Comparison of ENCODE assay signal across 18 cellular contexts in the genomic region with DNA sequence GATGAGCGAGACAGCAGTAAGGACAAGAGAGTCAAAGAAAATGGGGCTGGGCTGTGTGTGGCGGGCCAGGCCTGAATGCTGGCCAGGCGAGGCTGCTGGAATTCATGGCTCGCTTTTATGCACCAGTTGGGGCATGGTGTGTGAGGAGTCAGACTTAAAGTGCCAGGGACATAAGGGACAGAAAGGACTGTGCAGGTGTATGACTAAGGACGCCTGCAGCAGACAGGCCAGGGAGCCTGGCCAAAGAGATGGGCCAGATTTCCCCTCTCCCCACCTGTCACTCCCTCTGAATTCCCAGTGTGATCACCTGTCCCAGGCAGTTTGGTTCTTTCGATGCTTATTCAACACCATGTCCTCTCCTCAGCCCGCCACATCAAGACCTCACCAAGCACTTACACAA. TPM values are rescaled to one million over a fixed set of nuclear protein-coding genes. Genes with fewer than 3 reads are reported as not detected.
A peak's percentile ranks its signal among the peaks of the same experiment; 100 is the strongest.
DNase-seq lines count a peak whose midpoint lies in the region; TF ChIP-seq lines count a peak whose summit lies in the region.
"Had no signal": no experiment of that assay in that cellular context is flagged by ENCODE, and none has a peak within 500 bp of the region (broad histone marks: within the 10 kb centered on the region; RNA-seq: fewer than 3 reads in every experiment).

No MANE protein-coding gene starts in this region.

- no peak overlapping the region for H3K27ac ChIP-seq in endodermal cell (ENCODE audit: low read depth, low read length)
- H3K27ac ChIP-seq: BLaER1 had no signal

- 82 to 92% methylated on average over 6 to 7 of the region's 7 CpGs for WGBS in endodermal cell (ENCODE audit: insufficient coverage in 1 of 2, insufficient read length in 1 of 2), 2 experiments

- H3K9ac ChIP-seq in endodermal cell (ENCODE audit: extremely low read depth, low read length, poor library complexity, severe bottlenecking): no peak overlapping the region
- H3K9ac ChIP-seq: BLaER1 had no signal

- H3K9me3 ChIP-seq in endodermal cell (ENCODE audit: control insufficient read depth, low read length): no peaks in the 10 kb centered on the region
- H3K9me3 ChIP-seq: HAP-1 had no signal

- peaks cover 25% of the 10 kb centered on the region for H3K27me3 Mint-ChIP-seq in endodermal cell (ENCODE audit: insufficient read depth)

- DNase-seq in G401 (ENCODE audit: low spot score) (peak; percentile 99), endodermal cell (peak; percentile 20), ureter (ENCODE audit: low spot score) (peak; percentile 23), amygdala (lab: John Stamatoyannopoulos, UW) (no peak)
- DNase-seq in activated CD8-positive, alpha-beta memory T cell treated with anti-CD3 and anti-CD28 coated beads, Interleukin-2, amount 50 U/mL, for 48 hours: peak; percentile 23
- no peak for DNase-seq in activated effector memory CD4-positive, alpha-beta T cell treated with anti-CD3 and anti-CD28 coated beads, Interleukin-2, amount 50 U/mL, for 16 hours
- no peak for DNase-seq in stimulated activated CD4-positive, alpha-beta T cell treated with anti-CD3 and anti-CD28 coated beads, Interleukin-12 subunit alpha, Interleukin-12 subunit beta, amount 100 ng/mL, for 4 hours
- DNase-seq: 8988T; CD4-positive, alpha-beta memory T cell; DMS153; DMS79 treated with DMSO at 0.1 percent for 48 hours had no signal

- H3K36me3 ChIP-seq in endodermal cell (ENCODE audit: control insufficient read depth, insufficient read depth, low read length): no peaks in the 10 kb centered on the region
- H3K36me3 ChIP-seq: BLaER1, HAP-1 had no signal

- H3K27ac Mint-ChIP-seq in endodermal cell: no peak overlapping the region
- H3K27ac Mint-ChIP-seq: CD14-positive monocyte had no signal

- peaks cover 18% of the 10 kb centered on the region for H3K27me3 ChIP-seq in endodermal cell (ENCODE audit: control insufficient read depth, insufficient read depth, low read length, poor library complexity, severe bottlenecking)
- H3K27me3 ChIP-seq: BLaER1 had no signal

- H3K36me3 Mint-ChIP-seq in endodermal cell (ENCODE audit: low read depth): no peaks in the 10 kb centered on the region
- H3K36me3 Mint-ChIP-seq: CD14-positive monocyte; CD4-positive, alpha-beta memory T cell had no signal

- H3K4me3 Mint-ChIP-seq in endodermal cell: no peak overlapping the region
- H3K4me3 Mint-ChIP-seq: CD4-positive, alpha-beta memory T cell had no signal

- H3K4me1 ChIP-seq in endodermal cell (ENCODE audit: control insufficient read depth, insufficient read depth, low read length): peaks cover 2% of the 10 kb centered on the region
- H3K4me1 ChIP-seq: BLaER1, HAP-1 had no signal

- no peak overlapping the region for H3K4me3 ChIP-seq in endodermal cell (ENCODE audit: low read length)
- H3K4me3 ChIP-seq: BLaER1, GM12878, HAP-1 had no signal

- H3K4me1 Mint-ChIP-seq in endodermal cell: no peaks in the 10 kb centered on the region
- H3K4me1 Mint-ChIP-seq: CD14-positive monocyte had no signal

- H3K9me3 Mint-ChIP-seq in endodermal cell: no peaks in the 10 kb centered on the region

- TF ChIP-seq CTCF in endodermal cell (conservative IDR thresholded peaks at IDR 0.05): no peak

- in situ Hi-C loops in G401 (cut with HindIII; ENCODE audit: low sequenced_read_pairs): no loop called here

RNA-seq across cellular contexts. Expression of a gene that starts 16.9 kb away (rescaled TPM):
- 64.5 and 72.1 TPM in 2 replicates for total RNA-seq in G401 (2014; rRNA removed; shearing (Covaris generic))
- 10 to 100 TPM; 43.0 to 47.6 TPM for total RNA-seq in endodermal cell
- 29.8 TPM for polyA plus RNA-seq in endodermal cell (2013, experiment 1 of 2)
- 31.3 TPM for polyA plus RNA-seq in endodermal cell (2013, experiment 2 of 2)
- total RNA-seq in ureter: 37.6 TPM

RNA-seq across cellular contexts. Expression of a gene that starts 53.0 kb away (rescaled TPM):
- total RNA-seq in G401 (2014; rRNA removed; shearing (Covaris generic)): 3.1 and 4.5 TPM in 2 replicates
- total RNA-seq in endodermal cell (1 to 10 TPM; 4.4 to 4.6 TPM), ureter (0.26 TPM)
- 1.7 TPM for polyA plus RNA-seq in endodermal cell (2013, experiment 1 of 2)
- polyA plus RNA-seq in endodermal cell (2013, experiment 2 of 2): 1.2 TPM
- total RNA-seq: A673, HT-29 had no signal
- polyA plus RNA-seq: AG04450 had no signal

Comparison
In these comparisons a context has a peak if more than half of its experiments do, and no peak if none do; other contexts are left out.
1. DNase-seq: peak in G401 (single experiment), activated CD8-positive, alpha-beta memory T cell treated with anti-CD3 and anti-CD28 coated beads, Interleukin-2, amount 50 U/mL, for 48 hours (single experiment), endodermal cell (single experiment) and ureter (single experiment); none in amygdala (0 of 56), activated effector memory CD4-positive, alpha-beta T cell treated with anti-CD3 and anti-CD28 coated beads, Interleukin-2, amount 50 U/mL, for 16 hours (single experiment) and stimulated activated CD4-positive, alpha-beta T cell treated with anti-CD3 and anti-CD28 coated beads, Interleukin-12 subunit alpha, Interleukin-12 subunit beta, amount 100 ng/mL, for 4 hours (single experiment).